In the genomic region with DNA sequence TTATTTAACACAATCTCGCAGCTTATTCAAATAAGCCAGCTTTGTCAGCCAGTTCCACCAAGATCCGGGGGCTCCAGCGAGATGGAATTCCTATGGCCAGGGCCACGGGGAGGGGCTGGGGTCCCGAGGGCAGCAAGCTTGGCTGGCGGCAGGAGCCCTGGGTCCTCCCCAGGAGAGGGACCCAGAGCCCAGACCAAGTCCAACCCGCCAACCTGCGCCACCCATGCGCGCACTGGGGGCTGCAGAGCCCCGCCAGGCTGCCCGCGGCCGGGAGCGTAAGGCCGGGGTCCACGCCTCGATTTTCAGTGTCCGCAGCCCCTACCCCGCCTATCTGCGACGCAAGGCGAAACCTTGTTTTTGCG, we compare ENCODE assay signal across 20 cellular contexts. TPM values are rescaled to one million over a fixed set of nuclear protein-coding genes. Genes with fewer than 3 reads are reported as not detected.
DNase-seq lines count a peak whose midpoint lies in the region; ATAC-seq and TF ChIP-seq lines count a peak whose summit lies in the region.
"Had no signal": no experiment of that assay in that cellular context is flagged by ENCODE, and none has a peak within 500 bp of the region (broad histone marks: within the 10 kb centered on the region; RNA-seq: fewer than 3 reads in every experiment).

No MANE protein-coding gene starts in this region.

- no peaks in the 10 kb centered on the region for H3K79me2 ChIP-seq in H9 (ENCODE audit: insufficient read depth, low read length)

- no peak overlapping the region for H4K91ac ChIP-seq in H9 (ENCODE audit: insufficient read length, low read depth, low read length)

- no peak overlapping the region for H3K27ac Mint-ChIP-seq in H9
- no peak overlapping the region for H3K27ac Mint-ChIP-seq in T-cell
- H3K27ac Mint-ChIP-seq: activated T-helper 17 cell treated with anti-CD3 and anti-CD28 coated beads, Interleukin-2, amount 50 U/mL, for 72 hours had no signal

- no peak overlapping the region for H3K56ac ChIP-seq in H9 (ENCODE audit: insufficient read length, low read depth, low read length)

- no peak overlapping the region for H3K18ac ChIP-seq in H9 (ENCODE audit: insufficient read length, low read depth, low read length)

- no peak overlapping the region for H2BK20ac ChIP-seq in H9 (ENCODE audit: low read depth, low read length, poor library complexity, severe bottlenecking)

- H2BK120ac ChIP-seq in H9 (ENCODE audit: low read depth, low read length, poor library complexity, severe bottlenecking): no peak overlapping the region

- CTCF ChIA-PET in T-cell (lab: Charles Lee): no interaction called here

- no peak overlapping the region for H2BK12ac ChIP-seq in H9 (ENCODE audit: insufficient read length, low read depth, low read length)

- H3K4me3 Mint-ChIP-seq in H9 (peak overlapping the region; percentile 47 to 78), T-cell (peak overlapping the region in 2 of 3 donors; percentile 25 to 70)

- peaks cover 38% of the 10 kb centered on the region for H3K27me3 Mint-ChIP-seq in H9 (ENCODE audit: low read depth)
- peaks cover 37 to 61% of the 10 kb centered on the region in 2 donors for H3K27me3 Mint-ChIP-seq in T-cell

- H2BK15ac ChIP-seq in H9 (ENCODE audit: low read depth, low read length): no peak overlapping the region

- in situ Hi-C loops in gastrocnemius medialis (cut with MboI; ENCODE audit: low sequenced_read_pairs in 4 of 4): no loop called here

- H3K23ac ChIP-seq in H9 (ENCODE audit: insufficient read length, low read depth, low read length): no peak overlapping the region

- H4K8ac ChIP-seq in H9 (replicated peaks; ENCODE audit: insufficient read length, low read depth, low read length): no peak overlapping the region

- H3K4me2 ChIP-seq in H9 (ENCODE audit: insufficient read depth, insufficient read length, low read length): peak overlapping the region; percentile 56

- ATAC-seq in T-cell (replicated peaks in 1 of 4): no peak
- ATAC-seq in gastrocnemius medialis: no peak
- no peak for ATAC-seq in HG02678 (IDR thresholded peaks at IDR 0.05; ENCODE audit: unreplicated experiment)
- ATAC-seq: activated T-helper 17 cell treated with anti-CD3 and anti-CD28 coated beads, Interleukin-2, amount 50 U/mL, for 72 hours had no signal

- H3K4me1 ChIP-seq in H9 (ENCODE audit: insufficient read depth, low read length): no peaks in the 10 kb centered on the region
- H3K4me1 ChIP-seq in iPS-18a (ENCODE audit: control insufficient read depth, low read depth, low read length): peaks cover 16% of the 10 kb centered on the region
- H3K4me1 ChIP-seq in gastrocnemius medialis: peaks cover 3 to 13% of the 10 kb centered on the region in 2 donors

- no peak overlapping the region for H3K4ac ChIP-seq in H9 (ENCODE audit: low read depth, low read length)

- POLR2A ChIA-PET in T-cell (lab: Charles Lee): no interaction called here

- H3K27ac ChIP-seq in H9 (ENCODE audit: insufficient read length, low read depth, low read length): no peak overlapping the region
- H3K27ac ChIP-seq in iPS-18a (ENCODE audit: low read length): no peak overlapping the region
- H3K27ac ChIP-seq in gastrocnemius medialis: no peak overlapping the region
- no peak overlapping the region for H3K27ac ChIP-seq in caudate nucleus (ENCODE audit: low read depth, low read length)
- H3K27ac ChIP-seq: esophagus muscularis mucosa, upper lobe of left lung had no signal

- H3K36me3 Mint-ChIP-seq in H9 (ENCODE audit: insufficient read depth in 1 of 3, low read depth in 3 of 3) (peaks cover 0 to 11% (median 0%) of the 10 kb centered on the region in 3 experiments; a peak in 4 of 7 replicates), T-cell (no peaks in the 10 kb centered on the region)

- no peak overlapping the region for H4K5ac ChIP-seq in H9 (ENCODE audit: insufficient read length, low read depth, low read length)

- H3K23me2 ChIP-seq in H9 (ENCODE audit: insufficient read length, low read depth, low read length, poor library complexity, severe bottlenecking): peaks cover 14% of the 10 kb centered on the region

- no peak overlapping the region; the same call in 1 of the 2 replicates for H3K14ac ChIP-seq in H9 (ENCODE audit: insufficient read depth, low read length)

- H3K27me3 ChIP-seq in H9 (ENCODE audit: insufficient read depth, low read length): peaks cover 64% of the 10 kb centered on the region
- H3K27me3 ChIP-seq in iPS-18a (ENCODE audit: control insufficient read depth, insufficient read depth, low read length): peaks cover 87% of the 10 kb centered on the region
- peaks cover 70 to 82% (median 72%) of the 10 kb centered on the region in 3 donors for H3K27me3 ChIP-seq in gastrocnemius medialis

- H3K4me3 ChIP-seq in iPS-18a (ENCODE audit: low read length): peak overlapping the region; percentile 37
- H3K4me3 ChIP-seq in gastrocnemius medialis: peak overlapping the region in 3 of 4 donors; percentile 24 to 34 (median 29)
- H3K4me3 ChIP-seq: MG63 had no signal

- WGBS in H9 (ENCODE audit: extremely low coverage, insufficient read length, low lambda C conversion rate): no CpG with 5 or more reads among the region's 24 CpGs

- H3K79me1 ChIP-seq in H9 (ENCODE audit: insufficient read depth, low read depth, low read length, poor library complexity, severe bottlenecking): no peaks in the 10 kb centered on the region

- H4K20me1 ChIP-seq in H9 (ENCODE audit: control insufficient read depth, insufficient read depth, insufficient read length): peaks cover 2% of the 10 kb centered on the region

- DNase-seq in H9 (no peak), T-cell (no peak), gastrocnemius medialis (no peak), NCI-H2227 (lab: John Stamatoyannopoulos, UW; ENCODE audit: unreplicated experiment) (no peak), NOMO-1 treated with DMSO at 0.1 percent for 48 hours (lab: John Stamatoyannopoulos, UW; ENCODE audit: unreplicated experiment) (no peak), caudate nucleus (lab: John Stamatoyannopoulos, UW) (no peak)
- DNase-seq: AML-193; COR-L47; MG63; NCI-H226; stimulated activated CD4-positive, alpha-beta T cell treated with anti-CD3 and anti-CD28 coated beads, Interleukin-1b, Interleukin-23, amount 100 ng/mL, for 48 hours; stimulated activated naive CD8-positive, alpha-beta T cell treated with anti-CD3 and anti-CD28 coated beads, Interleukin-15, amount 100 ng/mL, for 72 hours had no signal

- no peak for TF ChIP-seq CTCF in H9 (conservative IDR thresholded peaks at IDR 0.05)
- no peak for TF ChIP-seq CTCF in gastrocnemius medialis (IDR thresholded peaks at IDR 0.05 in 4 of 5, conservative IDR thresholded peaks at IDR 0.05 in 1 of 5)

- no peak overlapping the region for H3T11ph ChIP-seq in H9 (ENCODE audit: low read length)

- peaks cover 16 to 39% of the 10 kb centered on the region in 2 experiments for H3K4me1 Mint-ChIP-seq in H9
- H3K4me1 Mint-ChIP-seq in T-cell: peaks cover 6 to 21% (median 8%) of the 10 kb centered on the region in 3 donors
- H3K4me1 Mint-ChIP-seq: activated T-helper 17 cell treated with anti-CD3 and anti-CD28 coated beads, Interleukin-2, amount 50 U/mL, for 72 hours had no signal

- H3K9me3 ChIP-seq in H9 (ENCODE audit: control insufficient read depth, low read depth, low read length): no peaks in the 10 kb centered on the region
- H3K9me3 ChIP-seq in iPS-18a (ENCODE audit: control insufficient read depth, low read depth, low read length): no peaks in the 10 kb centered on the region
- H3K9me3 ChIP-seq in gastrocnemius medialis: no peaks in the 10 kb centered on the region
- H3K9me3 ChIP-seq: esophagus muscularis mucosa, MG63, upper lobe of left lung had no signal

- H3K36me3 ChIP-seq in iPS-18a (ENCODE audit: control insufficient read depth, low read depth, low read length) (no peaks in the 10 kb centered on the region), gastrocnemius medialis (no peaks in the 10 kb centered on the region)
- H3K36me3 ChIP-seq: MG63, upper lobe of left lung had no signal

- H2BK5ac ChIP-seq in H9 (ENCODE audit: insufficient read length, low read length): no peak overlapping the region

- intact Hi-C loops in gastrocnemius medialis (cut with DNase I; ENCODE audit: low total_unique reads): no loop called here

- H3K9me3 Mint-ChIP-seq in H9 (peaks cover 4% of the 10 kb centered on the region in 2 experiments), T-cell (no peaks in the 10 kb centered on the region)
- H3K9me3 Mint-ChIP-seq: activated T-helper 17 cell treated with anti-CD3 and anti-CD28 coated beads, Interleukin-2, amount 50 U/mL, for 72 hours; stimulated activated naive CD8-positive, alpha-beta T cell treated with anti-CD3 and anti-CD28 coated beads, Interleukin-15, amount 100 ng/mL, for 72 hours had no signal

- no peak overlapping the region for H2AFZ ChIP-seq in H9 (ENCODE audit: low read length)

- H3K9ac ChIP-seq in H9 (ENCODE audit: extremely low read depth, insufficient read length, low read length) (no peak overlapping the region), iPS-18a (ENCODE audit: low read length) (no peak overlapping the region)

- no peak overlapping the region for H2AK5ac ChIP-seq in H9 (ENCODE audit: insufficient read length, low read length)

- no peak for TF ChIP-seq POLR2A in gastrocnemius medialis (IDR thresholded peaks at IDR 0.05)

RNA-seq across cellular contexts. Expression of a gene that starts 7.3 kb away (rescaled TPM):
- total RNA-seq in H9 (2021): 3.2 and 3.4 TPM in 2 replicates
- not detected for total RNA-seq in T-cell
- 1 to 10 TPM in 1 of 4 donors, under 1 TPM in 1, not detected in 2; 0.78 to 1.7 TPM for total RNA-seq in gastrocnemius medialis
- total RNA-seq: activated T-helper 17 cell treated with anti-CD3 and anti-CD28 coated beads, Interleukin-2, amount 50 U/mL, for 72 hours; esophagus muscularis mucosa; H4; liver; osteocyte had no signal
